In genomic region chr15:40367038-40367672, GRCh38 we compare ENCODE assay signal across 1 cellular context.
TF ChIP-seq lines count a peak whose summit lies in the region.

No MANE protein-coding gene starts in this region.

TF ChIP-seq in HepG2, 621 proteins besides CTCF, POLR2A, EP300 and RAD21:
- TF ChIP-seq ZNF205 (CRISPR knock-in tag; IDR thresholded peaks at IDR 0.05): no peak
- no peak for TF ChIP-seq ZFP37 (CRISPR knock-in tag; IDR thresholded peaks at IDR 0.05; ENCODE audit: borderline replicate concordance)
- no peak for TF ChIP-seq ZNF260 (CRISPR knock-in tag; IDR thresholded peaks at IDR 0.05; ENCODE audit: borderline replicate concordance, low read depth)
- no peak for TF ChIP-seq LRRFIP1 (CRISPR knock-in tag; conservative IDR thresholded peaks at IDR 0.05)
- 0 out of 2 replicates have a peak, but pooled peaks have one; percentile 2 for TF ChIP-seq HOXA9 (CRISPR knock-in tag; IDR thresholded peaks at IDR 0.05; ENCODE audit: borderline replicate concordance)
- no peak for TF ChIP-seq SNAPC2 (CRISPR knock-in tag; IDR thresholded peaks at IDR 0.05)
- TF ChIP-seq HNRNPL (IDR thresholded peaks at IDR 0.05; ENCODE audit: low read depth, low read length): 0 out of 2 replicates have a peak, but pooled peaks have one; percentile 53
